In genomic region chr21:33025106-33025470, GRCh38 we compare ENCODE assay signal across 13 cellular contexts. TPM values are rescaled to one million over a fixed set of nuclear protein-coding genes. Genes with fewer than 3 reads are reported as not detected.
A peak's percentile ranks its signal among the peaks of the same experiment; 100 is the strongest.
DNase-seq lines count a peak whose midpoint lies in the region; ATAC-seq and TF ChIP-seq lines count a peak whose summit lies in the region.
"Had no signal": no experiment of that assay in that cellular context is flagged by ENCODE, and none has a peak within 500 bp of the region (broad histone marks: within the 10 kb centered on the region; RNA-seq: fewer than 3 reads in every experiment).

No MANE protein-coding gene starts in this region.

- H3K27me3 ChIP-seq in MM.1S (replicated peaks; ENCODE audit: insufficient read depth, low read length) (peaks cover 85% of the 10 kb centered on the region), ectodermal cell (ENCODE audit: control insufficient read depth, insufficient read depth, low read length, poor library complexity, severe bottlenecking) (peaks cover 100% of the 10 kb centered on the region), GM23248 (replicated peaks; ENCODE audit: insufficient read depth) (peaks cover 95% of the 10 kb centered on the region)

- POLR2A ChIA-PET in GM10248 (lab: Yijun Ruan, JAX) = no interaction called here

- H3K9me3 Mint-ChIP-seq in neural crest cell = no peaks in the 10 kb centered on the region
- no peaks in the 10 kb centered on the region for H3K9me3 Mint-ChIP-seq in activated naive CD8-positive, alpha-beta T cell treated with anti-CD3 and anti-CD28 coated beads for 36 hours

- 0 to 1% methylated on average over 20 of the region's 20 CpGs for WGBS in ectodermal cell, 2 experiments
- WGBS in GM23248 (ENCODE audit: low coverage in 1 of 2, low lambda C conversion rate in 2 of 2, missing lambda C conversion rate in 2 of 2), 2 experiments = 2 to 4% methylated on average over 20 of the region's 20 CpGs

- H3K9me3 ChIP-seq in MM.1S (replicated peaks; ENCODE audit: insufficient read depth, low read length) = no peaks in the 10 kb centered on the region
- H3K9me3 ChIP-seq in ectodermal cell (ENCODE audit: control insufficient read depth, low read length) = no peaks in the 10 kb centered on the region
- H3K9me3 ChIP-seq in GM23248 (ENCODE audit: low read depth) = no peaks in the 10 kb centered on the region

- peaks cover 39% of the 10 kb centered on the region for H3K4me1 Mint-ChIP-seq in neural crest cell
- H3K4me1 Mint-ChIP-seq in activated naive CD8-positive, alpha-beta T cell treated with anti-CD3 and anti-CD28 coated beads for 36 hours = peaks cover 42% of the 10 kb centered on the region

- H3K27ac ChIP-seq in MM.1S (ENCODE audit: low read length) (no peak overlapping the region), ectodermal cell (ENCODE audit: insufficient read depth, low read depth, low read length, poor library complexity, severe bottlenecking) (no peak overlapping the region), GM23248 (no peak overlapping the region)

- H3F3A ChIP-seq in MM.1S (ENCODE audit: insufficient read depth, low read length) = no peaks in the 10 kb centered on the region
- H3F3A ChIP-seq in GM23248 (ENCODE audit: insufficient read depth) = no peaks in the 10 kb centered on the region

- H3K4me3 ChIP-seq in MM.1S (ENCODE audit: low read length) = peak overlapping the region; percentile 61
- peak overlapping the region; percentile 26 for H3K4me3 ChIP-seq in ectodermal cell (ENCODE audit: insufficient read depth, low read depth, low read length)
- H3K4me3 ChIP-seq in GM23248 = no peak overlapping the region

- H4K20me1 ChIP-seq in MM.1S (ENCODE audit: insufficient read depth, low read length) (no peaks in the 10 kb centered on the region), GM23248 (ENCODE audit: insufficient read depth) (no peaks in the 10 kb centered on the region)

- CTCF ChIA-PET in GM10248 (lab: Yijun Ruan, JAX) = no interaction called here

- peaks cover 94% of the 10 kb centered on the region for H3K27me3 Mint-ChIP-seq in neural crest cell (ENCODE audit: low read depth)
- peaks cover 95% of the 10 kb centered on the region for H3K27me3 Mint-ChIP-seq in activated naive CD8-positive, alpha-beta T cell treated with anti-CD3 and anti-CD28 coated beads for 36 hours

- no peaks in the 10 kb centered on the region for H3K9me2 ChIP-seq in MM.1S (replicated peaks; ENCODE audit: insufficient read depth, low read length)
- H3K9me2 ChIP-seq in GM23248 (ENCODE audit: insufficient read depth) = no peaks in the 10 kb centered on the region

- H3K79me2 ChIP-seq in MM.1S (ENCODE audit: low read length) (no peaks in the 10 kb centered on the region), GM23248 (ENCODE audit: insufficient read depth) (no peaks in the 10 kb centered on the region)

- no peak overlapping the region for H3K27ac Mint-ChIP-seq in neural crest cell (ENCODE audit: unreplicated experiment)
- no peak overlapping the region for H3K27ac Mint-ChIP-seq in activated naive CD8-positive, alpha-beta T cell treated with anti-CD3 and anti-CD28 coated beads for 36 hours

- H3K36me3 ChIP-seq in MM.1S (replicated peaks; ENCODE audit: insufficient read depth, low read length) = no peaks in the 10 kb centered on the region
- H3K36me3 ChIP-seq in ectodermal cell (ENCODE audit: control insufficient read depth, insufficient read depth, low read length) = no peaks in the 10 kb centered on the region
- H3K36me3 ChIP-seq in GM23248 (ENCODE audit: low read depth) = no peaks in the 10 kb centered on the region

- no peak for ATAC-seq in GM19351 (IDR thresholded peaks at IDR 0.05; ENCODE audit: unreplicated experiment)

- in situ Hi-C loops in GM23248 (cut with MboI) = no loop called here

- DNase-seq in GM10248 (ENCODE audit: extremely low spot score) = peak; percentile 14
- no peak for DNase-seq in MM.1S
- peak; percentile 52 for DNase-seq in neural crest cell (ENCODE audit: low read depth, low spot score)
- no peak for DNase-seq in DMS53 treated with DMSO at 0.1 percent for 48 hours (lab: John Stamatoyannopoulos, UW; ENCODE audit: unreplicated experiment)
- DNase-seq in GM23248 = no peak
- DNase-seq in activated naive CD8-positive, alpha-beta T cell treated with anti-CD3 and anti-CD28 coated beads for 36 hours = no peak
- DNase-seq: activated naive CD4-positive, alpha-beta T cell treated with Interleukin-2 at 50 U/mL for 16 hours; kidney glomerular epithelial cell; NCI-H226 had no signal

- peak overlapping the region; percentile 87 for H3K4me3 Mint-ChIP-seq in neural crest cell
- H3K4me3 Mint-ChIP-seq in activated naive CD8-positive, alpha-beta T cell treated with anti-CD3 and anti-CD28 coated beads for 36 hours = no peak overlapping the region

- H3K36me3 Mint-ChIP-seq in neural crest cell (ENCODE audit: low read depth) = peaks cover 2% of the 10 kb centered on the region
- H3K36me3 Mint-ChIP-seq in activated naive CD8-positive, alpha-beta T cell treated with anti-CD3 and anti-CD28 coated beads for 36 hours = no peaks in the 10 kb centered on the region
- H3K36me3 Mint-ChIP-seq: IgD-negative memory B cell had no signal

- H3K4me1 ChIP-seq in MM.1S (ENCODE audit: low read length) = no peaks in the 10 kb centered on the region
- peaks cover 34% of the 10 kb centered on the region for H3K4me1 ChIP-seq in ectodermal cell (ENCODE audit: control insufficient read depth, insufficient read depth, low read length)
- H3K4me1 ChIP-seq in GM23248 (ENCODE audit: insufficient read depth) = no peaks in the 10 kb centered on the region

- peak overlapping the region; percentile 65; the same call in 1 of the 2 replicates for H2AFZ ChIP-seq in MM.1S (ENCODE audit: low read length)
- H2AFZ ChIP-seq in GM23248 = no peak overlapping the region

- peak overlapping the region; percentile 67 for H3K4me2 ChIP-seq in MM.1S (ENCODE audit: low read depth, low read length)
- no peak overlapping the region for H3K4me2 ChIP-seq in GM23248 (ENCODE audit: unreplicated experiment)

- no peak overlapping the region for H3K9ac ChIP-seq in MM.1S (ENCODE audit: low read length)
- no peak overlapping the region for H3K9ac ChIP-seq in GM23248

- TF ChIP-seq CTCF in GM10248 (IDR thresholded peaks at IDR 0.05; ENCODE audit: control extremely low read depth, extremely low read depth, low read depth, missing control alignments) (no peak), MM.1S (IDR thresholded peaks at IDR 0.05; ENCODE audit: low read length) (peak; percentile 38), neural crest cell (conservative IDR thresholded peaks at IDR 0.05) (peak; percentile 49)

RNA-seq across cellular contexts. Expression of gene OLIG2, which starts 0.6 kb away (rescaled TPM):
- polyA plus RNA-seq in ectodermal cell (2013, experiment 1 of 4) = not detected
- polyA plus RNA-seq in ectodermal cell (2013, experiment 2 of 4) = not detected
- not detected for polyA plus RNA-seq in ectodermal cell (2013, experiment 3 of 4)
- polyA plus RNA-seq in ectodermal cell (2013, experiment 4 of 4) = 0.20 TPM
- 5.4 TPM in 2 replicates for total RNA-seq in neural crest cell
- total RNA-seq in GM23248 (2014; rRNA removed; shearing (Covaris generic)) = not detected in 2 replicates
- not detected in 2 replicates for polyA plus RNA-seq in GM23248 (2016; fragmentation: Nextera tagmentation; extraction: Ambion mirVana)
- not detected for total RNA-seq in activated naive CD8-positive, alpha-beta T cell treated with anti-CD3 and anti-CD28 coated beads for 36 hours
- total RNA-seq: renal cortical epithelial cell had no signal
- polyA plus RNA-seq: IgD-negative memory B cell had no signal

RNA-seq across cellular contexts. Expression of gene OLIG1, which starts 44.9 kb away (rescaled TPM):
- polyA plus RNA-seq in ectodermal cell (2013, experiment 1 of 4) = not detected
- polyA plus RNA-seq in ectodermal cell (2013, experiment 2 of 4) = not detected
- 0.11 TPM for polyA plus RNA-seq in ectodermal cell (2013, experiment 3 of 4)
- polyA plus RNA-seq in ectodermal cell (2013, experiment 4 of 4) = not detected
- 5.4 and 8.4 TPM in 2 replicates for total RNA-seq in neural crest cell
- total RNA-seq in GM23248 (2014; rRNA removed; shearing (Covaris generic)) = not detected in 2 replicates
- not detected in 2 replicates for polyA plus RNA-seq in GM23248 (2016; fragmentation: Nextera tagmentation; extraction: Ambion mirVana)
- total RNA-seq in activated naive CD8-positive, alpha-beta T cell treated with anti-CD3 and anti-CD28 coated beads for 36 hours = under 1 TPM in 1 of 2 experiments, not detected in 1; 0.21 TPM
- total RNA-seq: renal cortical epithelial cell had no signal
- polyA plus RNA-seq: IgD-negative memory B cell had no signal

Comparison
In these comparisons a context has a peak if more than half of its experiments do, and no peak if none do; other contexts are left out.
1. DNase-seq: peak in GM10248 (single experiment) and neural crest cell (single experiment); none in MM.1S (single experiment), DMS53 treated with DMSO at 0.1 percent for 48 hours (single experiment), GM23248 (single experiment) and activated naive CD8-positive, alpha-beta T cell treated with anti-CD3 and anti-CD28 coated beads for 36 hours (single experiment).